Comparison of ENCODE assay signal across 11 cellular contexts in the genomic region with DNA sequence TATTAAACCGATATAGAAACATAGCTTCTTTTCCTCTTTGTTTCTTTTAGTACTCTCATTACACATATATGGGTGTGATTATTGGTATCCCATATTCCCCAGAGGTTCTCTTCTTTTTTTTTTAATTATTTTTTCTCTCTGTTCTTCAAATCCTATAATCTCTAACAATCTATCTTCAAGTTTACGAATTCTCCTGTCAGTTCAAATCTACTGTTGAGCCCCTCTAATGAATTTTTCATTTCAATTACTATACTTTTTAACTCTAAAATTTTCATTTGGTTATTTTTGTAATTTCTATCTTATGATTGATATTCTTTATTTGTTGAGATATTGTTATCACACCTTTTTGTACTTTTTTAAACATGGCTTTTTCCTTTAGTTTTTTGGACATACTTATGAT.
"Had no signal": no experiment of that assay in that cellular context is flagged by ENCODE, and none has a peak within 500 bp of the region (broad histone marks: within the 10 kb centered on the region; RNA-seq: fewer than 3 reads in every experiment).

No MANE protein-coding gene starts in this region.

- H3K4me3 ChIP-seq: GM23338 had no signal

- ATAC-seq: GM23338 had no signal

- H3K4me2 ChIP-seq: GM23338, KMS-11 had no signal

- DNase-seq: H9, HCEC 1CT, HFFc6, IMR-90, Karpas-422, KBM-7 had no signal

- H2AFZ ChIP-seq: GM23338 had no signal

- H3K9ac ChIP-seq: KMS-11 had no signal

- H3K27ac ChIP-seq: KMS-11 had no signal

- FAIRE-seq: H1, H54, HTR-8/SVneo had no signal
